1 cellular context compared by ENCODE assay signal in genomic region chr2:181911830-181912229, GRCh38.
TF ChIP-seq lines count a peak whose summit lies in the region.

No MANE protein-coding gene starts in this region.

TF ChIP-seq in IMR-90, 13 proteins besides CTCF, POLR2A, EP300 and RAD21:
- TF ChIP-seq, protein P1, sequence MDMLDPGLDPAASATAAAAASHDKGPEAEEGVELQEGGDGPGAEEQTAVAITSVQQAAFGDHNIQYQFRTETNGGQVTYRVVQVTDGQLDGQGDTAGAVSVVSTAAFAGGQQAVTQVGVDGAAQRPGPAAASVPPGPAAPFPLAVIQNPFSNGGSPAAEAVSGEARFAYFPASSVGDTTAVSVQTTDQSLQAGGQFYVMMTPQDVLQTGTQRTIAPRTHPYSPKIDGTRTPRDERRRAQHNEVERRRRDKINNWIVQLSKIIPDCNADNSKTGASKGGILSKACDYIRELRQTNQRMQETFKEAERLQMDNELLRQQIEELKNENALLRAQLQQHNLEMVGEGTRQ (IDR thresholded peaks at IDR 0.05; ENCODE audit: low read depth, low read length), result no peak
- TF ChIP-seq SMC3 (IDR thresholded peaks at IDR 0.05; ENCODE audit: low read depth, low read length) (no peak), RFX5 (IDR thresholded peaks at IDR 0.05; ENCODE audit: low read depth, low read length) (no peak), MAFK (IDR thresholded peaks at IDR 0.05; ENCODE audit: low read depth, low read length) (no peak), CHD1 (IDR thresholded peaks at IDR 0.05; ENCODE audit: low read depth, low read length) (no peak), MXI1 (IDR thresholded peaks at IDR 0.05; ENCODE audit: borderline replicate concordance, low read depth, low read length) (no peak), MAZ (IDR thresholded peaks at IDR 0.05; ENCODE audit: borderline replicate concordance, low read depth, low read length) (no peak), CEBPB (IDR thresholded peaks at IDR 0.05; ENCODE audit: low read depth, low read length) (no peak), RCOR1 (IDR thresholded peaks at IDR 0.05; ENCODE audit: insufficient replicate concordance, low read length) (no peak), FOS (IDR thresholded peaks at IDR 0.05; ENCODE audit: low read depth, low read length) (no peak), NFE2L2 (IDR thresholded peaks at IDR 0.05; ENCODE audit: low read depth, low read length) (no peak), BHLHE40 (IDR thresholded peaks at IDR 0.05; ENCODE audit: low read depth, low read length) (no peak)
- TF ChIP-seq, protein P2, sequence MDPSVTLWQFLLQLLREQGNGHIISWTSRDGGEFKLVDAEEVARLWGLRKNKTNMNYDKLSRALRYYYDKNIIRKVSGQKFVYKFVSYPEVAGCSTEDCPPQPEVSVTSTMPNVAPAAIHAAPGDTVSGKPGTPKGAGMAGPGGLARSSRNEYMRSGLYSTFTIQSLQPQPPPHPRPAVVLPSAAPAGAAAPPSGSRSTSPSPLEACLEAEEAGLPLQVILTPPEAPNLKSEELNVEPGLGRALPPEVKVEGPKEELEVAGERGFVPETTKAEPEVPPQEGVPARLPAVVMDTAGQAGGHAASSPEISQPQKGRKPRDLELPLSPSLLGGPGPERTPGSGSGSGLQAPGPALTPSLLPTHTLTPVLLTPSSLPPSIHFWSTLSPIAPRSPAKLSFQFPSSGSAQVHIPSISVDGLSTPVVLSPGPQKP (IDR thresholded peaks at IDR 0.05; ENCODE audit: borderline replicate concordance, low read depth, low read length), result no peak
